30 cellular contexts compared by ENCODE assay signal in the genomic region with DNA sequence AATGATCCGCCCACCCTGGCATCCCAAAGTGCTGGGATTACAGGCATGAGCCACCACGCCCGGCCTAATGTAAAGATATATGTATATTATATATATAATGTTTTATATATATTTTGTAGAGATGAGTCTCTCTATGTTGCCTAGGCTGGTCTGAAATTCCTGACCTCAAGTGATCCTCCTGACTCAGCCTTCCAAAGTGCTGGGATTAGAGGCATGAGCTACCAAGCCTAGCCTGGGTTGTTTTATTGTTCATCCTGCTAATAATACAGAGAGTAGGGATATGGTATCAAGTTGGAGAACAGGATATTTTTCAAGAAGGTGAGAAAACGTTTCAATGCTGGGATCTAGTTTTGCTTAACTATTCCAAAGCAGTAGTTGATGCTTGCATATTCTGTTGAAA. TPM values are rescaled to one million over a fixed set of nuclear protein-coding genes. Genes with fewer than 3 reads are reported as not detected.
DNase-seq lines count a peak whose midpoint lies in the region; ATAC-seq and TF ChIP-seq lines count a peak whose summit lies in the region.
"Had no signal": no experiment of that assay in that cellular context is flagged by ENCODE, and none has a peak within 500 bp of the region (broad histone marks: within the 10 kb centered on the region; RNA-seq: fewer than 3 reads in every experiment).

No MANE protein-coding gene starts in this region.

- H2BK15ac ChIP-seq in mesenchymal stem cell (ENCODE audit: low read depth, poor library complexity, severe bottlenecking) = no peak overlapping the region

- no peak overlapping the region for H2AFZ ChIP-seq in mesenchymal stem cell (ENCODE audit: low read depth, low read length)

- no peak overlapping the region for H3K4ac ChIP-seq in mesenchymal stem cell (ENCODE audit: low read depth in 1 of 2, low read length in 2 of 2)

- TF ChIP-seq POLR2A in heart left ventricle (IDR thresholded peaks at IDR 0.05) = no peak

- no peak overlapping the region for H2BK5ac ChIP-seq in mesenchymal stem cell (ENCODE audit: low read depth, low read length, poor library complexity, severe bottlenecking)

- H3K23ac ChIP-seq in mesenchymal stem cell (ENCODE audit: low read length in 2 of 2) = no peak overlapping the region

- no peak overlapping the region for H3K4me2 ChIP-seq in mesenchymal stem cell (ENCODE audit: low read length, poor library complexity, severe bottlenecking)
- H3K4me2 ChIP-seq: KMS-11 had no signal

- H3K9me3 Mint-ChIP-seq in stimulated activated naive CD8-positive, alpha-beta T cell treated with anti-CD3 and anti-CD28 coated beads, Interleukin-15, Interleukin-2, amounts not matched to agents 100 ng/mL and 50 ng/mL, for 24 hours = no peaks in the 10 kb centered on the region
- H3K9me3 Mint-ChIP-seq: activated CD8-positive, alpha-beta T cell treated with anti-CD3 and anti-CD28 coated beads for 36 hours; T-helper 1 cell treated with Interleukin-12 subunit alpha and Interleukin-12 subunit beta and Interleukin-4 antibody, amounts not matched to agents 30 μg/mL and 1 μg/mL, for 36 hours; type B pancreatic cell had no signal

- peaks cover 4% of the 10 kb centered on the region for H3K4me1 ChIP-seq in mesenchymal stem cell (ENCODE audit: control insufficient read depth, insufficient read depth, low read depth, low read length)
- peaks cover 0 to 50% (median 27%) of the 10 kb centered on the region in 12 donors for H3K4me1 ChIP-seq in heart left ventricle

- no peaks in the 10 kb centered on the region for H3K9me3 ChIP-seq in mesenchymal stem cell (ENCODE audit: control insufficient read depth, low read length)
- H3K9me3 ChIP-seq in heart left ventricle = no peaks in the 10 kb centered on the region
- H3K9me3 ChIP-seq: breast epithelium, colonic mucosa had no signal

- H3K4me1 Mint-ChIP-seq in stimulated activated naive CD8-positive, alpha-beta T cell treated with anti-CD3 and anti-CD28 coated beads, Interleukin-15, Interleukin-2, amounts not matched to agents 100 ng/mL and 50 ng/mL, for 24 hours (ENCODE audit: low read depth) = peaks cover 34% of the 10 kb centered on the region

- H3K4me3 ChIP-seq in mesenchymal stem cell (ENCODE audit: insufficient read depth in 1 of 2, low read depth in 1 of 2, low read length in 2 of 2) (no peak overlapping the region), heart left ventricle (no peak overlapping the region)
- H3K4me3 ChIP-seq: breast epithelium, colonic mucosa, SK-N-MC had no signal

- peaks cover 9% of the 10 kb centered on the region for H3K36me3 Mint-ChIP-seq in stimulated activated naive CD8-positive, alpha-beta T cell treated with anti-CD3 and anti-CD28 coated beads, Interleukin-15, Interleukin-2, amounts not matched to agents 100 ng/mL and 50 ng/mL, for 24 hours (ENCODE audit: low read depth)

- H3K27me3 Mint-ChIP-seq in stimulated activated naive CD8-positive, alpha-beta T cell treated with anti-CD3 and anti-CD28 coated beads, Interleukin-15, Interleukin-2, amounts not matched to agents 100 ng/mL and 50 ng/mL, for 24 hours = no peaks in the 10 kb centered on the region
- H3K27me3 Mint-ChIP-seq: activated CD8-positive, alpha-beta T cell treated with anti-CD3 and anti-CD28 coated beads for 36 hours; B cell; naive thymus-derived CD4-positive, alpha-beta T cell; type B pancreatic cell had no signal

- H2BK120ac ChIP-seq in mesenchymal stem cell (ENCODE audit: low read depth, low read length) = no peak overlapping the region

- H3K9ac ChIP-seq in mesenchymal stem cell (ENCODE audit: low read length) = no peak overlapping the region
- H3K9ac ChIP-seq: KMS-11 had no signal

- ATAC-seq in stimulated activated naive CD8-positive, alpha-beta T cell treated with anti-CD3 and anti-CD28 coated beads, Interleukin-15, Interleukin-2, amounts not matched to agents 100 U/mL and 50 U/mL, for 24 hours = no peak
- ATAC-seq in HG02852 (IDR thresholded peaks at IDR 0.05; ENCODE audit: unreplicated experiment) = no peak
- no peak for ATAC-seq in heart left ventricle
- ATAC-seq: activated CD8-positive, alpha-beta T cell treated with anti-CD3 and anti-CD28 coated beads for 36 hours; left ventricle myocardium superior; naive thymus-derived CD4-positive, alpha-beta T cell had no signal

- no peak overlapping the region for H3K4me3 Mint-ChIP-seq in stimulated activated naive CD8-positive, alpha-beta T cell treated with anti-CD3 and anti-CD28 coated beads, Interleukin-15, Interleukin-2, amounts not matched to agents 100 ng/mL and 50 ng/mL, for 24 hours
- H3K4me3 Mint-ChIP-seq: activated CD8-positive, alpha-beta T cell treated with anti-CD3 and anti-CD28 coated beads for 36 hours; B cell; T-helper 1 cell treated with Interleukin-12 subunit alpha and Interleukin-12 subunit beta and Interleukin-4 antibody, amounts not matched to agents 30 μg/mL and 1 μg/mL, for 36 hours; type B pancreatic cell had no signal

- H3K27me3 ChIP-seq in mesenchymal stem cell (ENCODE audit: control insufficient read depth in 1 of 2, insufficient read depth in 1 of 2, low read length in 2 of 2) = no peaks in the 10 kb centered on the region
- H3K27me3 ChIP-seq in heart left ventricle = no peaks in the 10 kb centered on the region
- H3K27me3 ChIP-seq: breast epithelium, colonic mucosa had no signal

- no peak overlapping the region for H3K14ac ChIP-seq in mesenchymal stem cell (ENCODE audit: low read length in 2 of 2)

- H3K18ac ChIP-seq in mesenchymal stem cell (ENCODE audit: low read depth in 1 of 2, low read length in 2 of 2) = no peak overlapping the region

- no peak for DNase-seq in stimulated activated naive CD8-positive, alpha-beta T cell treated with anti-CD3 and anti-CD28 coated beads, Interleukin-15, Interleukin-2, amounts not matched to agents 100 U/mL and 50 U/mL, for 24 hours
- DNase-seq in amniotic epithelial cell (ENCODE audit: low read depth) (peak; percentile 31), mesenchymal stem cell (peak; percentile 50), NCI-H748 (lab: John Stamatoyannopoulos, UW; ENCODE audit: unreplicated experiment) (no peak), dermis blood vessel endothelial cell (no peak), heart left ventricle (no peak)
- DNase-seq: activated CD4-positive, CD25-positive, alpha-beta regulatory T cell treated with anti-CD3 and anti-CD28 coated beads, Interleukin-2, amount 50 U/mL, for 72 hours; activated CD8-positive, alpha-beta T cell treated with anti-CD3 and anti-CD28 coated beads for 36 hours; activated gamma-delta T cell treated with Interleukin-2 at 50 U/mL for 16 hours; amniotic stem cell; colonic mucosa; foreskin melanocyte; H7; left ventricle myocardium superior; MV-4-11; naive thymus-derived CD4-positive, alpha-beta T cell; NCI-H146; NCI-H2107; NCI-H446; nucleus accumbens; stimulated activated CD4-positive, alpha-beta T cell treated with anti-CD3 and anti-CD28 coated beads, Interleukin-2, amount 100 ng/mL, for 24 hours had no signal

- H2BK12ac ChIP-seq in mesenchymal stem cell (ENCODE audit: low read length in 2 of 2) = no peak overlapping the region

- intact Hi-C loops in heart left ventricle (cut with DNase I) = no loop called here

- no peak overlapping the region for H4K8ac ChIP-seq in mesenchymal stem cell (ENCODE audit: low read length)

- 83% methylated on average over 1 of the region's 4 CpGs for WGBS in mesenchymal stem cell
- WGBS in heart left ventricle, 4 donors = 83 to 91% (median 86%) methylated on average over 4 of the region's 4 CpGs

- H3K27ac ChIP-seq in mesenchymal stem cell (ENCODE audit: low read length, poor library complexity, severe bottlenecking) (no peak overlapping the region), heart left ventricle (no peak overlapping the region)
- H3K27ac ChIP-seq: breast epithelium, colonic mucosa, KMS-11, RWPE1, SK-N-MC had no signal

- H4K91ac ChIP-seq in mesenchymal stem cell (ENCODE audit: low read length) = no peak overlapping the region

- no peak for TF ChIP-seq CTCF in heart left ventricle (IDR thresholded peaks at IDR 0.05)

- peaks cover 7 to 12% of the 10 kb centered on the region in 2 experiments for H3K36me3 ChIP-seq in mesenchymal stem cell (ENCODE audit: control insufficient read depth in 1 of 2, insufficient read depth in 2 of 2, low read depth in 1 of 2, low read length in 2 of 2)
- H3K36me3 ChIP-seq in heart left ventricle = peaks cover 0 to 9% (median 0%) of the 10 kb centered on the region in 9 donors
- H3K36me3 ChIP-seq: breast epithelium, colonic mucosa had no signal

- peak overlapping the region; percentile 63 for H3K27ac Mint-ChIP-seq in stimulated activated naive CD8-positive, alpha-beta T cell treated with anti-CD3 and anti-CD28 coated beads, Interleukin-15, Interleukin-2, amounts not matched to agents 100 ng/mL and 50 ng/mL, for 24 hours
- H3K27ac Mint-ChIP-seq: activated CD8-positive, alpha-beta T cell treated with anti-CD3 and anti-CD28 coated beads for 36 hours; B cell; T-helper 1 cell treated with Interleukin-12 subunit alpha and Interleukin-12 subunit beta and Interleukin-4 antibody, amounts not matched to agents 30 μg/mL and 1 μg/mL, for 36 hours; type B pancreatic cell had no signal

- H3K79me1 ChIP-seq in mesenchymal stem cell (replicated peaks; ENCODE audit: low read length, poor library complexity, severe bottlenecking) = no peaks in the 10 kb centered on the region

- no peak overlapping the region for H2AK5ac ChIP-seq in mesenchymal stem cell (ENCODE audit: low read length, severe bottlenecking)

RNA-seq across cellular contexts. Expression of gene SEC24A, which starts 2.9 kb away (rescaled TPM):
- polyA plus RNA-seq in mesenchymal stem cell (2013, experiment 1 of 2) = 30.7 TPM
- polyA plus RNA-seq in mesenchymal stem cell (2013, experiment 2 of 2) = 31.3 TPM
- total RNA-seq in dermis blood vessel endothelial cell (22.8 and 27.0 TPM in 2 replicates), heart left ventricle (10 to 100 TPM in 3 of 9 donors, 1 to 10 TPM in 6; 6.7 to 15.7 (median 8.6) TPM)
- 1 to 10 TPM; 2.2 to 8.1 TPM for polyA plus RNA-seq in heart left ventricle

RNA-seq across cellular contexts. Expression of gene SAR1B, which starts 18.9 kb away (rescaled TPM):
- 29.5 TPM for polyA plus RNA-seq in mesenchymal stem cell (2013, experiment 1 of 2)
- polyA plus RNA-seq in mesenchymal stem cell (2013, experiment 2 of 2) = 28.4 TPM
- 81.4 and 81.7 TPM in 2 replicates for total RNA-seq in dermis blood vessel endothelial cell
- 100 to 1,000 TPM in 2 of 9 donors, 10 to 100 TPM in 7; 36.9 to 113 (median 88.0) TPM for total RNA-seq in heart left ventricle
- 10 to 100 TPM; 33.9 to 62.4 TPM for polyA plus RNA-seq in heart left ventricle

Comparison
In these comparisons a context has a peak if more than half of its experiments do, and no peak if none do; other contexts are left out.
1. DNase-seq: peak in amniotic epithelial cell (single experiment) and mesenchymal stem cell (single experiment); none in stimulated activated naive CD8-positive, alpha-beta T cell treated with anti-CD3 and anti-CD28 coated beads, Interleukin-15, Interleukin-2, amounts not matched to agents 100 U/mL and 50 U/mL, for 24 hours (single experiment), NCI-H748 (single experiment), dermis blood vessel endothelial cell (single experiment) and heart left ventricle (0 of 5).